ENCODE assay signal across 8 cellular contexts in the genomic region with DNA sequence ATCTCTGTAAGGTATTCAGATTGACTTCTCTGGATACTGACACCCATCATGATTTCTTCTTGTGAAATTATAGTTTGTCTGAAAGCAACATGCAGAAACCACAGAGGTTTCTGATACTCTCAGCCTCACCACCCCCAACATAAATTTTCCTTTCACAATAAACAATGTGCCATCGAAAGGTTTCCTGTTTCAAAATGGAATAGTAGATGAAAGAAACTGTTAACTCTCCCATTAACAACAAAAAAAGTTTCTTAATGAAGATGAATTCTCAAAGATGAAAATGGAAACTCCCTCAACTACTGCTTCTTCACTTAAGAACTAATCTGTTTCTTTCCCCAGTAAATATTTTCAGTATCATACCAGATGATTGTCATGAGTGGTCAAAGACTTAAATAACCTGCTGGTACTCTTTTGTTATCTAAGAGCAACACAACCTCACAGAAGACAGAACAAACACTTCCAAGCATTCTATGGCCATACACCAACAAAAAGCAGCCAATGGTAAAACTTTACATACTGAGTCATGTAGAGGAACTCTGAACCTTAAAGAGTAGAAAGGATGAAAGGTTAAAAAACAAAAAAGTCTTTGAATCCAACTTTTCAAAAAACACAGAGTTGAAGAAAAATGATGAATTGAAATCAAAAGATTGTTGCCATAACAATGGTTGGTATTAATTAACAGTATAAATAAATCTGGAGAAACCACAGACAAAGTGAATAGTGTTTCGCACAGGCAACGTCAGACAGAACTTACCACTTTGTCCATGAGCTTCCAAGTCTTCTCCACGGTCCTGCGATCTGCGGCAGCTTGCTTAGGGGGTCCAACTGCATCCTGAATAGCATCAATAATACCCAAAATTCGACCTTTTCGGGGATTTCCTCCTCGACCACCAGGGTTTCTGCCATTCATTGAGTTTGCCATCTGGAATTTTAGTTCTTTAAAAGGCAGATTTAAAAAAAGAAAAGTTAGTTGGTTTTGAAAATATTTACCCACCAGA. TPM values are rescaled to one million over a fixed set of nuclear protein-coding genes. Genes with fewer than 3 reads are reported as not detected.
DNase-seq lines count a peak whose midpoint lies in the region; ATAC-seq lines count a peak whose summit lies in the region.

No MANE protein-coding gene starts in this region.

- H3K4me3 Mint-ChIP-seq in activated T-cell treated with anti-CD3 and anti-CD28 coated beads, Interleukin-2, amount 50 U/mL, for 4 hours: peak overlapping the region; percentile 95
- no peak overlapping the region for H3K4me3 Mint-ChIP-seq in stimulated activated effector memory CD8-positive, alpha-beta T cell treated with anti-CD3 and anti-CD28 coated beads, Interleukin-12 subunit alpha, Interleukin-12 subunit beta, amount 100 ng/mL, for 72 hours

- H3K4me1 ChIP-seq in right cardiac atrium (ENCODE audit: control insufficient read depth, insufficient read depth, low read length): no peaks in the 10 kb centered on the region

- no peaks in the 10 kb centered on the region for H3K9me3 Mint-ChIP-seq in activated T-cell treated with anti-CD3 and anti-CD28 coated beads, Interleukin-2, amount 50 U/mL, for 4 hours
- no peaks in the 10 kb centered on the region for H3K9me3 Mint-ChIP-seq in stimulated activated effector memory CD8-positive, alpha-beta T cell treated with anti-CD3 and anti-CD28 coated beads, Interleukin-12 subunit alpha, Interleukin-12 subunit beta, amount 100 ng/mL, for 72 hours

- H3K4me1 Mint-ChIP-seq in activated T-cell treated with anti-CD3 and anti-CD28 coated beads, Interleukin-2, amount 50 U/mL, for 4 hours (ENCODE audit: low read depth): peaks cover 49% of the 10 kb centered on the region
- H3K4me1 Mint-ChIP-seq in stimulated activated effector memory CD8-positive, alpha-beta T cell treated with anti-CD3 and anti-CD28 coated beads, Interleukin-12 subunit alpha, Interleukin-12 subunit beta, amount 100 ng/mL, for 72 hours: peaks cover 31% of the 10 kb centered on the region

- H3K27ac ChIP-seq in right cardiac atrium (ENCODE audit: low read length): peak overlapping the region; percentile 94

- peak; percentile 20 for ATAC-seq in GM19463 (IDR thresholded peaks at IDR 0.05; ENCODE audit: unreplicated experiment)
- peak; percentile 33 for ATAC-seq in HG03460 (IDR thresholded peaks at IDR 0.05; ENCODE audit: unreplicated experiment)
- peak; percentile 9 to 15 for ATAC-seq in activated T-cell treated with anti-CD3 and anti-CD28 coated beads, Interleukin-2, amount 50 U/mL, for 4 hours
- ATAC-seq in right cardiac atrium: no peak
- peak; percentile 3 for ATAC-seq in stimulated activated effector memory CD8-positive, alpha-beta T cell treated with anti-CD3 and anti-CD28 coated beads, Interleukin-12 subunit alpha, Interleukin-12 subunit beta, amount 100 ng/mL, for 72 hours

- H3K36me3 Mint-ChIP-seq in activated T-cell treated with anti-CD3 and anti-CD28 coated beads, Interleukin-2, amount 50 U/mL, for 4 hours (ENCODE audit: insufficient read depth): peaks cover 37% of the 10 kb centered on the region
- no peaks in the 10 kb centered on the region for H3K36me3 Mint-ChIP-seq in stimulated activated effector memory CD8-positive, alpha-beta T cell treated with anti-CD3 and anti-CD28 coated beads, Interleukin-12 subunit alpha, Interleukin-12 subunit beta, amount 100 ng/mL, for 72 hours

- intact Hi-C loops in right cardiac atrium (cut with DNase I): loop anchor here in 3 of 4 donors (10.0 kb wide), 3 partner anchors 152 to 182 kb away; no protein-coding TSS in a partner anchor

- H3K27ac Mint-ChIP-seq in stimulated activated effector memory CD8-positive, alpha-beta T cell treated with anti-CD3 and anti-CD28 coated beads, Interleukin-12 subunit alpha, Interleukin-12 subunit beta, amount 100 ng/mL, for 72 hours: peak overlapping the region; percentile 96

- H3K9me3 ChIP-seq in right cardiac atrium (ENCODE audit: control insufficient read depth, low read length): no peaks in the 10 kb centered on the region

- no peaks in the 10 kb centered on the region for H3K27me3 Mint-ChIP-seq in activated T-cell treated with anti-CD3 and anti-CD28 coated beads, Interleukin-2, amount 50 U/mL, for 4 hours (ENCODE audit: low read depth)

- DNase-seq in EH (ENCODE audit: low read depth) (peak; percentile 47), right cardiac atrium (peak in 2 of 3 donors; percentile 15 to 50), anterior cingulate cortex (lab: John Stamatoyannopoulos, UW) (no peak), SKM-1 treated with dmso at 0.1 percent for 144 hours (lab: John Stamatoyannopoulos, UW; ENCODE audit: unreplicated experiment) (no peak)
- DNase-seq in activated T-cell treated with anti-CD3 and anti-CD28 coated beads, Interleukin-2, amount 50 U/mL, for 4 hours: no peak
- no peak for DNase-seq in stimulated activated effector memory CD8-positive, alpha-beta T cell treated with anti-CD3 and anti-CD28 coated beads, Interleukin-12 subunit alpha, Interleukin-12 subunit beta, amount 100 ng/mL, for 72 hours (ENCODE audit: low spot score in 2 of 2)

- no peaks in the 10 kb centered on the region for H3K27me3 ChIP-seq in right cardiac atrium (ENCODE audit: control insufficient read depth, insufficient read depth)

- WGBS in right cardiac atrium: 21% methylated on average over 9 of the region's 9 CpGs

- peak overlapping the region; percentile 64 for H3K4me3 ChIP-seq in right cardiac atrium (ENCODE audit: low read length)

RNA-seq across cellular contexts. Expression of a gene that starts 1.9 kb away (rescaled TPM):
- 10 to 100 TPM; 61.0 to 78.6 (median 70.4) TPM for total RNA-seq in activated T-cell treated with anti-CD3 and anti-CD28 coated beads, Interleukin-2, amount 50 U/mL, for 4 hours
- 10 to 100 TPM; 36.6 to 45.0 (median 43.0) TPM for total RNA-seq in right cardiac atrium
- 18.0 TPM for polyA plus RNA-seq in right cardiac atrium

Comparison
In these comparisons a context has a peak if more than half of its experiments do, and no peak if none do; other contexts are left out.
1. DNase-seq: peak in EH (single experiment) and right cardiac atrium (2 of 3); none in activated T-cell treated with anti-CD3 and anti-CD28 coated beads, Interleukin-2, amount 50 U/mL, for 4 hours (single experiment), stimulated activated effector memory CD8-positive, alpha-beta T cell treated with anti-CD3 and anti-CD28 coated beads, Interleukin-12 subunit alpha, Interleukin-12 subunit beta, amount 100 ng/mL, for 72 hours (0 of 2), anterior cingulate cortex (0 of 58) and SKM-1 treated with dmso at 0.1 percent for 144 hours (single experiment).
2. ATAC-seq: peak in GM19463 (single experiment), HG03460 (single experiment), activated T-cell treated with anti-CD3 and anti-CD28 coated beads, Interleukin-2, amount 50 U/mL, for 4 hours (2 of 2) and stimulated activated effector memory CD8-positive, alpha-beta T cell treated with anti-CD3 and anti-CD28 coated beads, Interleukin-12 subunit alpha, Interleukin-12 subunit beta, amount 100 ng/mL, for 72 hours (single experiment); none in right cardiac atrium (0 of 2).